ENCODE assay signal across 22 cellular contexts in the genomic region with DNA sequence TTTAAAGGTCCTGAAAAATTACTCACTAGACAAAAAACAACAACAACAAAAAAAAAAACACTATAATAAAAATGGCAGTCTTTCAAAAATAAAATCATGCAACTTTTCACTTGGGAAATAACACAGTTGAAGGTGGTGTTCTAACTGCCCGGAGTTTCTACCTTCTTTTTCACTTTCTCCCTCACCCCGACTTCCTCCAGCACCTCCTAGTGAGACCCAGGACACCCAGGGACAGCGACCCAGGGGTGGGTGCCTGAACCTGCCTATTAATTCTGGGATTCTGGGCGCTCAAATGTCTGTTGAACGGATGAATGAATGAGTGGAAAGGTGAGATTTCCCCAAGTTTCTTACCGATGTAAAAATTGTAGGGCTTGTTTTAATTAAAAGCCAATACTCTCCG. TPM values are rescaled to one million over a fixed set of nuclear protein-coding genes. Genes with fewer than 3 reads are reported as not detected.
"Had no signal": no experiment of that assay in that cellular context is flagged by ENCODE, and none has a peak within 500 bp of the region (broad histone marks: within the 10 kb centered on the region; RNA-seq: fewer than 3 reads in every experiment).

No MANE protein-coding gene starts in this region.

- H3K4me3 Mint-ChIP-seq: activated B cell treated with CpG ODN at 0.5 μM for 24 hours; activated CD8-positive, alpha-beta T cell treated with anti-CD3 and anti-CD28 coated beads for 36 hours; activated T-cell treated with anti-CD3 and anti-CD28 coated beads, Interleukin-2, amount 50 U/mL, for 4 hours had no signal

- H3K36me3 ChIP-seq: cardiac muscle cell, neutrophil had no signal

- DNase-seq: activated B cell treated with CpG ODN at 0.5 μM for 24 hours; activated CD4-positive, alpha-beta T cell treated with anti-CD3 and anti-CD28 coated beads for 48 hours; activated CD8-positive, alpha-beta T cell treated with anti-CD3 and anti-CD28 coated beads for 36 hours; activated effector memory CD4-positive, alpha-beta T cell treated with Interleukin-2 at 50 U/mL for 16 hours; activated naive CD4-positive, alpha-beta T cell treated with anti-CD3 and anti-CD28 coated beads, Interleukin-2, amount 50 U/mL, for 16 hours; activated T-cell treated with anti-CD3 and anti-CD28 coated beads, Interleukin-2, amount 50 U/mL, for 4 hours; dorsolateral prefrontal cortex; hypothalamus; left colon; naive B cell; stimulated activated CD4-positive, alpha-beta T cell treated with anti-CD3 and anti-CD28 coated beads, Interleukin-4, amount 100 ng/mL, for 4 hours; stimulated activated CD8-positive, alpha-beta memory T cell treated with anti-CD3 and anti-CD28 coated beads, Interleukin-4, amount 100 ng/mL, for 48 hours; stimulated activated naive CD4-positive, alpha-beta T cell treated with Interleukin-2 at 50 U/mL for 16 hours; substantia nigra; SW 1271; trophoblast cell had no signal

- H3K9me3 ChIP-seq: neutrophil had no signal

- H3K27ac Mint-ChIP-seq: activated B cell treated with CpG ODN at 0.5 μM for 24 hours; activated CD8-positive, alpha-beta T cell treated with anti-CD3 and anti-CD28 coated beads for 36 hours; naive B cell; progenitor cell of endocrine pancreas had no signal

- ATAC-seq: activated CD8-positive, alpha-beta T cell treated with anti-CD3 and anti-CD28 coated beads for 36 hours; activated T-cell treated with anti-CD3 and anti-CD28 coated beads, Interleukin-2, amount 50 U/mL, for 4 hours; left colon had no signal

- H3K27ac ChIP-seq: cardiac muscle cell, dorsolateral prefrontal cortex, neutrophil had no signal

- H3K9me3 Mint-ChIP-seq: activated B cell treated with CpG ODN at 0.5 μM for 24 hours; activated CD8-positive, alpha-beta T cell treated with anti-CD3 and anti-CD28 coated beads for 36 hours; activated T-cell treated with anti-CD3 and anti-CD28 coated beads, Interleukin-2, amount 50 U/mL, for 4 hours had no signal

- H3K4me3 ChIP-seq: cardiac muscle cell, smooth muscle cell had no signal

- H3K36me3 Mint-ChIP-seq: naive B cell had no signal

RNA-seq across cellular contexts. Expression of a gene that starts 2.0 kb away (rescaled TPM):
- total RNA-seq: activated B cell treated with CpG ODN at 0.5 μM for 24 hours; activated CD8-positive, alpha-beta T cell treated with anti-CD3 and anti-CD28 coated beads for 36 hours; activated T-cell treated with anti-CD3 and anti-CD28 coated beads, Interleukin-2, amount 50 U/mL, for 4 hours; mononuclear cell; T-helper 2 cell treated with Interferon-gamma antibody and Interleukin-4, amounts not matched to agents 100 ng/mL and 5 ng/mL, for 36 hours had no signal
- polyA plus RNA-seq: cardiac muscle cell had no signal
